Comparison of ENCODE assay signal across 29 cellular contexts in the genomic region with DNA sequence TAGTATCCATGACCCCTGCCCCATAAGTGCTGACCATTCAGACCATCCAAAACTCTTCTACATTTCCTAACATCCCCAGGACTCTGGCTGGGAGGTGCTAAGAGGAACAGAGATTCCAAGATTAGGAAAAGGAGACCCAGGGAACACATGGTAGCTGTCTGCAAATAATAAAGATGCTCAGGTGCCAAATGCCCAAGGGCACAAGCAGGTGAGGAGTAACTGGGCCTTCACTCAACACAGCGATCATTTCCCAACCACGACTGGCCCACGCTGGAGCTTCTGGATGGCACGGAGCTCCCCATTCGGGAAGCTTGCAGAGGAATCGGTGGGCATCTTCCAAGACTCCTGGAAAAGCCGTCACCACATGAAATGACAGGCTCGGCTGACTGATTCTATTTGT.
"Had no signal": no experiment of that assay in that cellular context is flagged by ENCODE, and none has a peak within 500 bp of the region (broad histone marks: within the 10 kb centered on the region; RNA-seq: fewer than 3 reads in every experiment).

No MANE protein-coding gene starts in this region.

- H3K4me3 ChIP-seq: stomach, suprapubic skin, testis, thoracic aorta, thyroid gland, tibial artery, tibial nerve, transverse colon, upper lobe of left lung, upper lobe of right lung, uterus, vagina had no signal

- H3K36me3 Mint-ChIP-seq: stimulated activated effector memory CD8-positive, alpha-beta T cell treated with anti-CD3 and anti-CD28 coated beads, Interleukin-12 subunit alpha, Interleukin-12 subunit beta, amount 100 ng/mL, for 72 hours; stimulated activated memory B cell treated with anti-CD40 and anti-IgM and Interleukin-4, amounts not matched to agents 10 μg/mL and 1 μg/mL and 100 μg/mL, for 72 hours; stimulated activated naive B cell treated with anti-CD40 and anti-IgM and Interleukin-4, amounts not matched to agents 10 μg/mL and 1 μg/mL and 100 μg/mL, for 72 hours; type B pancreatic cell had no signal

- H3K27ac Mint-ChIP-seq: stimulated activated effector memory CD8-positive, alpha-beta T cell treated with anti-CD3 and anti-CD28 coated beads, Interleukin-12 subunit alpha, Interleukin-12 subunit beta, amount 100 ng/mL, for 72 hours; stimulated activated memory B cell treated with anti-CD40 and anti-IgM and Interleukin-4, amounts not matched to agents 10 μg/mL and 1 μg/mL and 100 μg/mL, for 72 hours; stimulated activated naive B cell treated with anti-CD40 and anti-IgM and Interleukin-4, amounts not matched to agents 10 μg/mL and 1 μg/mL and 100 μg/mL, for 72 hours; stimulated activated naive CD8-positive, alpha-beta T cell treated with anti-CD3 and anti-CD28 coated beads, Interleukin-15, amount 100 ng/mL, for 72 hours; stimulated activated naive CD8-positive, alpha-beta T cell treated with anti-CD3 and anti-CD28 coated beads, Interleukin-15, Interleukin-2, amounts not matched to agents 100 ng/mL and 50 ng/mL, for 24 hours; type B pancreatic cell had no signal

- H3K27me3 ChIP-seq: stomach, suprapubic skin, testis, thyroid gland, tibial artery, tibial nerve, transverse colon, upper lobe of left lung, uterus, vagina had no signal

- H3K27ac ChIP-seq: stomach, suprapubic skin, testis, thoracic aorta, thyroid gland, tibial artery, tibial nerve, transverse colon, upper lobe of left lung, upper lobe of right lung, uterus, vagina had no signal

- H3K4me1 ChIP-seq: suprapubic skin, testis, transverse colon, upper lobe of left lung, upper lobe of right lung, uterus had no signal

- H3K4me3 Mint-ChIP-seq: stimulated activated effector memory CD8-positive, alpha-beta T cell treated with anti-CD3 and anti-CD28 coated beads, Interleukin-12 subunit alpha, Interleukin-12 subunit beta, amount 100 ng/mL, for 72 hours; stimulated activated memory B cell treated with anti-CD40 and anti-IgM and Interleukin-4, amounts not matched to agents 10 μg/mL and 1 μg/mL and 100 μg/mL, for 72 hours; stimulated activated naive B cell treated with anti-CD40 and anti-IgM and Interleukin-4, amounts not matched to agents 10 μg/mL and 1 μg/mL and 100 μg/mL, for 72 hours; stimulated activated naive CD8-positive, alpha-beta T cell treated with anti-CD3 and anti-CD28 coated beads, Interleukin-15, amount 100 ng/mL, for 72 hours; stimulated activated naive CD8-positive, alpha-beta T cell treated with anti-CD3 and anti-CD28 coated beads, Interleukin-15, Interleukin-2, amounts not matched to agents 100 ng/mL and 50 ng/mL, for 24 hours; type B pancreatic cell had no signal

- ATAC-seq: stimulated activated effector memory CD8-positive, alpha-beta T cell treated with anti-CD3 and anti-CD28 coated beads, Interleukin-12 subunit alpha, Interleukin-12 subunit beta, amount 100 ng/mL, for 72 hours; stimulated activated memory B cell treated with anti-CD40 and anti-IgM and Interleukin-4, amounts not matched to agents 10 μg/mL and 1 μg/mL and 100 μg/mL, for 72 hours; stimulated activated naive B cell treated with anti-CD40 and anti-IgM and Interleukin-4, amounts not matched to agents 10 μg/mL and 1 μg/mL and 100 μg/mL, for 72 hours; stimulated activated naive CD8-positive, alpha-beta T cell treated with anti-CD3 and anti-CD28 coated beads, Interleukin-15, amount 100 ng/mL, for 72 hours; stimulated activated naive CD8-positive, alpha-beta T cell treated with anti-CD3 and anti-CD28 coated beads, Interleukin-15, Interleukin-2, amounts not matched to agents 100 U/mL and 50 U/mL, for 24 hours; upper lobe of right lung had no signal

- H3K9me3 Mint-ChIP-seq: stimulated activated memory B cell treated with anti-CD40 and anti-IgM and Interleukin-4, amounts not matched to agents 10 μg/mL and 1 μg/mL and 100 μg/mL, for 72 hours; stimulated activated naive CD8-positive, alpha-beta T cell treated with anti-CD3 and anti-CD28 coated beads, Interleukin-15, amount 100 ng/mL, for 72 hours; stimulated activated naive CD8-positive, alpha-beta T cell treated with anti-CD3 and anti-CD28 coated beads, Interleukin-15, Interleukin-2, amounts not matched to agents 100 ng/mL and 50 ng/mL, for 24 hours had no signal

- H3K27me3 Mint-ChIP-seq: stimulated activated naive CD8-positive, alpha-beta T cell treated with anti-CD3 and anti-CD28 coated beads, Interleukin-15, Interleukin-2, amounts not matched to agents 100 ng/mL and 50 ng/mL, for 24 hours had no signal

- DNase-seq: stimulated activated CD4-positive, alpha-beta T cell treated with anti-CD3 and anti-CD28 coated beads, Interleukin-2, amount 100 ng/mL, for 48 hours; stimulated activated CD4-positive, alpha-beta T cell treated with anti-CD3 and anti-CD28 coated beads, Interleukin-4, amount 100 ng/mL, for 1 hour; stimulated activated CD4-positive, alpha-beta T cell treated with anti-CD3 and anti-CD28 coated beads, Interleukin-4, amount 100 ng/mL, for 24 hours; stimulated activated CD4-positive, alpha-beta T cell treated with anti-CD3 and anti-CD28 coated beads, Interleukin-4, amount 100 ng/mL, for 4 hours; stimulated activated CD8-positive, alpha-beta memory T cell treated with anti-CD3 and anti-CD28 coated beads, Interleukin-4, amount 100 ng/mL, for 48 hours; stimulated activated naive B cell treated with anti-CD40 and anti-IgM and Interleukin-4, amounts not matched to agents 10 μg/mL and 1 μg/mL and 100 μg/mL, for 72 hours; stimulated activated naive CD4-positive, alpha-beta T cell; stimulated activated naive CD4-positive, alpha-beta T cell treated with Interleukin-2 at 50 U/mL for 16 hours; stimulated activated naive CD8-positive, alpha-beta T cell treated with anti-CD3 and anti-CD28 coated beads, Interleukin-15, amount 100 ng/mL, for 72 hours; stimulated activated naive CD8-positive, alpha-beta T cell treated with anti-CD3 and anti-CD28 coated beads, Interleukin-15, Interleukin-2, amounts not matched to agents 100 U/mL and 50 U/mL, for 24 hours; stomach; substantia nigra; testis; thyroid gland; tibial artery; transverse colon; trophoblast cell; upper lobe of left lung; upper lobe of right lung; uterus had no signal

- H3K36me3 ChIP-seq: stomach, suprapubic skin, thoracic aorta, thyroid gland, tibial artery, tibial nerve, transverse colon, upper lobe of left lung, upper lobe of right lung, uterus, vagina had no signal

- H3K9me3 ChIP-seq: stomach, suprapubic skin, testis, thoracic aorta, thyroid gland, tibial artery, tibial nerve, transverse colon, upper lobe of left lung, upper lobe of right lung, uterus, vagina had no signal

- H3K4me1 Mint-ChIP-seq: stimulated activated effector memory CD8-positive, alpha-beta T cell treated with anti-CD3 and anti-CD28 coated beads, Interleukin-12 subunit alpha, Interleukin-12 subunit beta, amount 100 ng/mL, for 72 hours; stimulated activated memory B cell treated with anti-CD40 and anti-IgM and Interleukin-4, amounts not matched to agents 10 μg/mL and 1 μg/mL and 100 μg/mL, for 72 hours; stimulated activated naive B cell treated with anti-CD40 and anti-IgM and Interleukin-4, amounts not matched to agents 10 μg/mL and 1 μg/mL and 100 μg/mL, for 72 hours; stimulated activated naive CD8-positive, alpha-beta T cell treated with anti-CD3 and anti-CD28 coated beads, Interleukin-15, amount 100 ng/mL, for 72 hours had no signal

- FAIRE-seq: urothelium cell line had no signal
